In genomic region chr11:44241851-44242250, GRCh38 we compare ENCODE assay signal across 26 cellular contexts.
A peak's percentile ranks its signal among the peaks of the same experiment; 100 is the strongest.
DNase-seq lines count a peak whose midpoint lies in the region; ATAC-seq and TF ChIP-seq lines count a peak whose summit lies in the region.
"Had no signal": no experiment of that assay in that cellular context is flagged by ENCODE, and none has a peak within 500 bp of the region (broad histone marks: within the 10 kb centered on the region; RNA-seq: fewer than 3 reads in every experiment).

No MANE protein-coding gene starts in this region.

- H3K27me3 ChIP-seq in endodermal cell (ENCODE audit: control insufficient read depth, insufficient read depth, low read length, poor library complexity, severe bottlenecking): no peaks in the 10 kb centered on the region
- no peaks in the 10 kb centered on the region for H3K27me3 ChIP-seq in iPS-20b (ENCODE audit: insufficient read depth, low read length)
- no peaks in the 10 kb centered on the region for H3K27me3 ChIP-seq in lower lobe of right lung (ENCODE audit: low read depth)
- H3K27me3 ChIP-seq: left lung, transverse colon had no signal

- peaks cover 38% of the 10 kb centered on the region for H3K4me1 Mint-ChIP-seq in endodermal cell
- H3K4me1 Mint-ChIP-seq in stimulated activated naive B cell treated with anti-CD40 and anti-IgM and Interleukin-4, amounts not matched to agents 10 μg/mL and 1 μg/mL and 100 μg/mL, for 72 hours: no peaks in the 10 kb centered on the region
- H3K4me1 Mint-ChIP-seq: activated CD4-positive, alpha-beta memory T cell treated with anti-CD3 and anti-CD28 coated beads, Interleukin-2, amount 10 ng/mL, durations not matched to agents 7 days and 5 days; central memory CD8-positive, alpha-beta T cell; immature natural killer cell had no signal

- peak; percentile 43 for DNase-seq in Ammon's horn (ENCODE audit: low spot score)
- no peak for DNase-seq in endodermal cell
- peak; percentile 17 for DNase-seq in putamen (ENCODE audit: low spot score)
- DNase-seq in HCEC 1CT: no peak
- no peak for DNase-seq in lower lobe of right lung
- no peak for DNase-seq in stimulated activated naive B cell treated with anti-CD40 and anti-IgM and Interleukin-4, amounts not matched to agents 10 μg/mL and 1 μg/mL and 100 μg/mL, for 72 hours
- DNase-seq: activated CD4-positive, alpha-beta memory T cell treated with anti-CD3 and anti-CD28 coated beads, Interleukin-2, amount 10 ng/mL, durations not matched to agents 7 days and 5 days; AML-193; aorta; CD8-positive, alpha-beta T cell; immature natural killer cell; left lung; mucosa of descending colon; NCI-H2081 treated with DMSO at 0.1 percent for 48 hours; NCI-H446 treated with DMSO at 0.1 percent for 48 hours; NK-92 treated with Interleukin-12 subunit alpha and Interleukin-12 subunit beta, amount 100 ng/mL, for 24 hours; SIG-M5; stimulated activated CD4-positive, alpha-beta T cell treated with anti-CD3 and anti-CD28 coated beads, Interleukin-12 subunit alpha, Interleukin-12 subunit beta, amount 100 ng/mL, for 4 hours; stimulated activated CD4-positive, alpha-beta T cell treated with anti-CD3 and anti-CD28 coated beads, Interleukin-4, amount 100 ng/mL, for 4 hours; transverse colon had no signal

- peaks cover 22% of the 10 kb centered on the region for H3K36me3 Mint-ChIP-seq in endodermal cell (ENCODE audit: low read depth)
- peaks cover 33 to 54% of the 10 kb centered on the region in 2 donors for H3K36me3 Mint-ChIP-seq in stimulated activated naive B cell treated with anti-CD40 and anti-IgM and Interleukin-4, amounts not matched to agents 10 μg/mL and 1 μg/mL and 100 μg/mL, for 72 hours

- H3K4me1 ChIP-seq in endodermal cell (ENCODE audit: control insufficient read depth, insufficient read depth, low read length) (peaks cover 31% of the 10 kb centered on the region), iPS-20b (ENCODE audit: insufficient read depth, low read length) (peaks cover 30% of the 10 kb centered on the region), lower lobe of right lung (peaks cover 14% of the 10 kb centered on the region)
- H3K4me1 ChIP-seq: transverse colon had no signal

- TF ChIP-seq CTCF in endodermal cell (conservative IDR thresholded peaks at IDR 0.05) (no peak), lower lobe of right lung (IDR thresholded peaks at IDR 0.05) (no peak)

- H3K9me3 ChIP-seq in endodermal cell (ENCODE audit: control insufficient read depth, low read length): no peaks in the 10 kb centered on the region
- H3K9me3 ChIP-seq in iPS-20b (ENCODE audit: insufficient read depth, low read depth, low read length): no peaks in the 10 kb centered on the region
- H3K9me3 ChIP-seq in lower lobe of right lung: no peaks in the 10 kb centered on the region
- H3K9me3 ChIP-seq: left lung, mucosa of descending colon, transverse colon had no signal

- H3K27ac ChIP-seq in endodermal cell (ENCODE audit: low read depth, low read length) (no peak overlapping the region), iPS-20b (ENCODE audit: low read length) (peak overlapping the region; percentile 12), lower lobe of right lung (no peak overlapping the region)
- H3K27ac ChIP-seq: left lung, transverse colon had no signal

- H3K4me3 Mint-ChIP-seq in endodermal cell: no peak overlapping the region
- no peak overlapping the region for H3K4me3 Mint-ChIP-seq in stimulated activated naive B cell treated with anti-CD40 and anti-IgM and Interleukin-4, amounts not matched to agents 10 μg/mL and 1 μg/mL and 100 μg/mL, for 72 hours
- H3K4me3 Mint-ChIP-seq: activated CD4-positive, alpha-beta memory T cell treated with anti-CD3 and anti-CD28 coated beads, Interleukin-2, amount 10 ng/mL, durations not matched to agents 7 days and 5 days; activated naive CD8-positive, alpha-beta T cell; CD8-positive, alpha-beta T cell; central memory CD8-positive, alpha-beta T cell; immature natural killer cell; stimulated activated naive CD8-positive, alpha-beta T cell treated with anti-CD3 and anti-CD28 coated beads, Interleukin-15, Interleukin-2, amounts not matched to agents 100 ng/mL and 50 ng/mL, for 24 hours had no signal

- H3K4me3 ChIP-seq in endodermal cell (ENCODE audit: low read length) (no peak overlapping the region), iPS-20b (ENCODE audit: low read length) (no peak overlapping the region), lower lobe of right lung (no peak overlapping the region)
- H3K4me3 ChIP-seq: left lung, mucosa of descending colon, transverse colon had no signal

- H3K9me3 Mint-ChIP-seq in endodermal cell: no peaks in the 10 kb centered on the region
- no peaks in the 10 kb centered on the region for H3K9me3 Mint-ChIP-seq in stimulated activated naive B cell treated with anti-CD40 and anti-IgM and Interleukin-4, amounts not matched to agents 10 μg/mL and 1 μg/mL and 100 μg/mL, for 72 hours
- H3K9me3 Mint-ChIP-seq: activated CD4-positive, alpha-beta memory T cell treated with anti-CD3 and anti-CD28 coated beads, Interleukin-2, amount 10 ng/mL, durations not matched to agents 7 days and 5 days; activated T-helper 2 cell treated with anti-CD3 and anti-CD28 coated beads, Interferon-gamma antibody, Interleukin-2, Interleukin-4, amounts not matched to agents 10 μg/mL and 5 μg/mL and 100 μg/mL, durations not matched to agents 14 hours and 24 hours and 36 hours; CD8-positive, alpha-beta T cell; central memory CD8-positive, alpha-beta T cell; immature natural killer cell; stimulated activated naive CD8-positive, alpha-beta T cell treated with anti-CD3 and anti-CD28 coated beads, Interleukin-15, Interleukin-2, amounts not matched to agents 100 ng/mL and 50 ng/mL, for 24 hours had no signal

- no peaks in the 10 kb centered on the region for H3K27me3 Mint-ChIP-seq in endodermal cell (ENCODE audit: insufficient read depth)
- no peaks in the 10 kb centered on the region for H3K27me3 Mint-ChIP-seq in stimulated activated naive B cell treated with anti-CD40 and anti-IgM and Interleukin-4, amounts not matched to agents 10 μg/mL and 1 μg/mL and 100 μg/mL, for 72 hours
- H3K27me3 Mint-ChIP-seq: activated CD4-positive, alpha-beta memory T cell treated with anti-CD3 and anti-CD28 coated beads, Interleukin-2, amount 10 ng/mL, durations not matched to agents 7 days and 5 days; activated naive CD8-positive, alpha-beta T cell; central memory CD8-positive, alpha-beta T cell; stimulated activated naive CD8-positive, alpha-beta T cell treated with anti-CD3 and anti-CD28 coated beads, Interleukin-15, Interleukin-2, amounts not matched to agents 100 ng/mL and 50 ng/mL, for 24 hours had no signal

- intact Hi-C loops in lower lobe of right lung (cut with DNase I): no loop called here

- no peak for ATAC-seq in lower lobe of right lung
- no peak for ATAC-seq in stimulated activated naive B cell treated with anti-CD40 and anti-IgM and Interleukin-4, amounts not matched to agents 10 μg/mL and 1 μg/mL and 100 μg/mL, for 72 hours (replicated peaks)
- ATAC-seq in GM18907 (IDR thresholded peaks at IDR 0.05; ENCODE audit: unreplicated experiment): no peak
- ATAC-seq: CD8-positive, alpha-beta T cell; left lung; mucosa of descending colon had no signal

- H3K36me3 ChIP-seq in endodermal cell (ENCODE audit: control insufficient read depth, insufficient read depth, low read length) (peaks cover 9% of the 10 kb centered on the region), iPS-20b (ENCODE audit: insufficient read depth, low read depth, low read length) (peaks cover 19% of the 10 kb centered on the region; the same call in 1 of the 2 replicates), lower lobe of right lung (peaks cover 23% of the 10 kb centered on the region)

- no peak overlapping the region for H3K9ac ChIP-seq in endodermal cell (ENCODE audit: extremely low read depth, low read length, poor library complexity, severe bottlenecking)
- no peak overlapping the region for H3K9ac ChIP-seq in iPS-20b (ENCODE audit: low read depth, low read length)

- H3K27ac Mint-ChIP-seq in endodermal cell: peak overlapping the region; percentile 78
- H3K27ac Mint-ChIP-seq in stimulated activated naive B cell treated with anti-CD40 and anti-IgM and Interleukin-4, amounts not matched to agents 10 μg/mL and 1 μg/mL and 100 μg/mL, for 72 hours: no peak overlapping the region
- H3K27ac Mint-ChIP-seq: activated CD4-positive, alpha-beta memory T cell treated with anti-CD3 and anti-CD28 coated beads, Interleukin-2, amount 10 ng/mL, durations not matched to agents 7 days and 5 days; activated naive CD8-positive, alpha-beta T cell; activated T-helper 2 cell treated with anti-CD3 and anti-CD28 coated beads, Interferon-gamma antibody, Interleukin-2, Interleukin-4, amounts not matched to agents 10 μg/mL and 5 μg/mL and 100 μg/mL, durations not matched to agents 14 hours and 24 hours and 36 hours; CD8-positive, alpha-beta T cell; immature natural killer cell; stimulated activated naive CD8-positive, alpha-beta T cell treated with anti-CD3 and anti-CD28 coated beads, Interleukin-15, Interleukin-2, amounts not matched to agents 100 ng/mL and 50 ng/mL, for 24 hours had no signal

- WGBS in endodermal cell (ENCODE audit: insufficient coverage in 1 of 2, insufficient read length in 1 of 2), 2 experiments: 93 to 94% methylated on average over 3 to 6 of the region's 6 CpGs

Comparison
In these comparisons a context has a peak if more than half of its experiments do, and no peak if none do; other contexts are left out.
1. DNase-seq: peak in Ammon's horn (single experiment) and putamen (single experiment); none in endodermal cell (single experiment), HCEC 1CT (single experiment), lower lobe of right lung (single experiment) and stimulated activated naive B cell treated with anti-CD40 and anti-IgM and Interleukin-4, amounts not matched to agents 10 μg/mL and 1 μg/mL and 100 μg/mL, for 72 hours (single experiment).